In the genomic region with DNA sequence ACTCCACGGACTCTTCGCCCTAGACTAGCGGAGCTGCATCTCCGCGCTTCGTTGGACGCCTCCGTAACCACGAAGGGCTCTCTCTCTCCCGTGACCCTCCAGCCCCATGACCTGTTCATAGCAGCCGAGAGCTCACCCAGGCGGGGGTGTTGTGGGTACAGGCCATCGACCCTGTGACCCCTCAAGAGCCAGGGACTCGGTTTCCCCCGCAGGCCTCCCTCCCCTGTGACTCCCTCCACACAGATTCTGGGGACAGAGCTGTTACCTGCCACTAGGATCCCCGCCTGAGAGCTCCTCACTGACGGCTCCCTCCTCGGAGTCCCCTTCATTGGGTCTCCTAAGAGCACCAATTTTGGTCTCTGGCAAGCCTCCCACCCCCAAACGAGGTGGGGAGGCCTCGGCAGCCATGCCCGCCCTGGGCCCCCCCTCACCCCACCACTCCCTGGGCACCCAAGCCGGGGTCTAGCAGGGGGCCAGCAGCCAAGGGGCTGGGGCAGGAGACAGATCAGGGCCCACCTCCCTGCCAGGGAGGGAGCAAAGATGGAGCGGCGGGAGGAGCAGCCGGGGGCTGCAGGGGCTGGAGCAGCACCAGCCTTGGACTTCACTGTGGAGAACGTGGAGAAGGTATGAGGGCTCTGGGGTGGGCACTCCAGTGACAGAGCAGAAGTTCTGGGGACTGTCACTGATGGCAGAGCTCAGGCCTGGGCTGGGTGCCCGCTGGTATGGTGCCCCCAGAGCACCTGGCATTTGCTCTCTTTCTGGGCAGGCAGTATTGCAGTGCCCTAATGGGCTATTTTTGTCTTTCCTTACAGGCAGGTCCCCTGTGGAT, we compare ENCODE assay signal across 8 cellular contexts. TPM values are rescaled to one million over a fixed set of nuclear protein-coding genes. Genes with fewer than 3 reads are reported as not detected.
DNase-seq lines count a peak whose midpoint lies in the region; ATAC-seq and TF ChIP-seq lines count a peak whose summit lies in the region.

No MANE protein-coding gene starts in this region.

- TF ChIP-seq CTCF in BE2C (IDR thresholded peaks at IDR 0.05; ENCODE audit: low read depth, low read length) (no peak), cardiac muscle cell (IDR thresholded peaks at IDR 0.05; ENCODE audit: low read depth, low read length) (no peak)

- H3K4me3 ChIP-seq in BE2C (ENCODE audit: low read depth, low read length), result peak overlapping the region; percentile 80
- peak overlapping the region; percentile 56 for H3K4me3 ChIP-seq in cardiac muscle cell
- H3K4me3 ChIP-seq in skeletal muscle cell (ENCODE audit: low read depth, low read length), result peak overlapping the region; percentile 87

- H3K4me1 ChIP-seq in BE2C (no peaks in the 10 kb centered on the region), cardiac muscle cell (ENCODE audit: low read depth) (peaks cover 12% of the 10 kb centered on the region)

- H3K36me3 Mint-ChIP-seq in activated CD4-positive, alpha-beta memory T cell treated with anti-CD3 and anti-CD28 coated beads, Interleukin-2, amount 10 ng/mL, durations not matched to agents 7 days and 5 days (ENCODE audit: low read depth), result peaks cover 13% of the 10 kb centered on the region

- H3K27me3 Mint-ChIP-seq in activated CD4-positive, alpha-beta memory T cell treated with anti-CD3 and anti-CD28 coated beads, Interleukin-2, amount 10 ng/mL, durations not matched to agents 7 days and 5 days, result no peaks in the 10 kb centered on the region

- peaks cover 44% of the 10 kb centered on the region for H3K4me1 Mint-ChIP-seq in activated CD4-positive, alpha-beta memory T cell treated with anti-CD3 and anti-CD28 coated beads, Interleukin-2, amount 10 ng/mL, durations not matched to agents 7 days and 5 days

- DNase-seq in BE2C, result no peak
- peak; percentile 35 for DNase-seq in activated CD4-positive, alpha-beta memory T cell treated with anti-CD3 and anti-CD28 coated beads, Interleukin-2, amount 10 ng/mL, durations not matched to agents 7 days and 5 days
- DNase-seq in cardiac muscle cell (ENCODE audit: low read depth in 1 of 2, low spot score in 1 of 2), result no peak
- no peak for DNase-seq in skeletal muscle cell (ENCODE audit: low read depth)
- DNase-seq in kidney glomerular epithelial cell (lab: John Stamatoyannopoulos, UW), result no peak

- CTCF ChIA-PET in activated CD4-positive, alpha-beta memory T cell treated with anti-CD3 and anti-CD28 coated beads, Interleukin-2, amount 10 ng/mL, durations not matched to agents 7 days and 5 days (lab: Charles Lee), result interaction anchor here (0.8 to 5.6 kb wide), 8 partner anchors 12 to 297 kb away, joined by 3 to 102 read pairs (median 5); a partner anchor contains a TSS

- peak overlapping the region; percentile 88 for H3K27ac Mint-ChIP-seq in activated CD4-positive, alpha-beta memory T cell treated with anti-CD3 and anti-CD28 coated beads, Interleukin-2, amount 10 ng/mL, durations not matched to agents 7 days and 5 days

- H3K9me3 ChIP-seq in BE2C (no peaks in the 10 kb centered on the region), cardiac muscle cell (ENCODE audit: low read depth) (no peaks in the 10 kb centered on the region)

- H3K27me3 ChIP-seq in BE2C (no peaks in the 10 kb centered on the region), cardiac muscle cell (no peaks in the 10 kb centered on the region)

- POLR2A ChIA-PET in activated CD4-positive, alpha-beta memory T cell treated with anti-CD3 and anti-CD28 coated beads, Interleukin-2, amount 10 ng/mL, durations not matched to agents 7 days and 5 days (lab: Charles Lee), result interaction anchor here (0.9 to 3.1 kb wide), 14 partner anchors 8 to 684 kb away, joined by 3 to 25 read pairs (median 5); a partner anchor contains a TSS

- H3K4me3 Mint-ChIP-seq in activated CD4-positive, alpha-beta memory T cell treated with anti-CD3 and anti-CD28 coated beads, Interleukin-2, amount 10 ng/mL, durations not matched to agents 7 days and 5 days, result peak overlapping the region; percentile 89

- H3K36me3 ChIP-seq in BE2C (no peaks in the 10 kb centered on the region; the same call in 1 of the 2 replicates), cardiac muscle cell (no peaks in the 10 kb centered on the region)

- H3K27ac ChIP-seq in cardiac muscle cell, result peak overlapping the region; percentile 99

- ATAC-seq in HG02571 (IDR thresholded peaks at IDR 0.05; ENCODE audit: unreplicated experiment) (peak; percentile 18), HG02763 (IDR thresholded peaks at IDR 0.05; ENCODE audit: unreplicated experiment) (no peak), HG02981 (IDR thresholded peaks at IDR 0.05; ENCODE audit: unreplicated experiment) (no peak)

- H3K9me3 Mint-ChIP-seq in activated CD4-positive, alpha-beta memory T cell treated with anti-CD3 and anti-CD28 coated beads, Interleukin-2, amount 10 ng/mL, durations not matched to agents 7 days and 5 days, result no peaks in the 10 kb centered on the region

RNA-seq across cellular contexts. Expression of a gene that starts 0.5 kb away (rescaled TPM):
- 17.4 TPM for polyA plus RNA-seq in BE2C (2012; ENCODE audit: insufficient read depth, insufficient read length, low read depth)
- total RNA-seq in activated CD4-positive, alpha-beta memory T cell treated with anti-CD3 and anti-CD28 coated beads, Interleukin-2, amount 10 ng/mL, durations not matched to agents 7 days and 5 days, result 10 to 100 TPM; 21.5 to 23.5 TPM
- total RNA-seq in cardiac muscle cell, result 26.2 and 29.2 TPM in 2 replicates
- polyA plus RNA-seq in cardiac muscle cell, result 27.9 and 28.6 TPM in 2 replicates

RNA-seq across cellular contexts. Expression of a gene that starts 13.7 kb away (rescaled TPM):
- not detected for polyA plus RNA-seq in BE2C (2012; ENCODE audit: insufficient read depth, insufficient read length, low read depth)
- total RNA-seq in activated CD4-positive, alpha-beta memory T cell treated with anti-CD3 and anti-CD28 coated beads, Interleukin-2, amount 10 ng/mL, durations not matched to agents 7 days and 5 days, result under 1 TPM; 0.20 to 0.23 TPM
- total RNA-seq in cardiac muscle cell, result 26.2 and 29.8 TPM in 2 replicates
- 50.5 and 60.4 TPM in 2 replicates for polyA plus RNA-seq in cardiac muscle cell

RNA-seq across cellular contexts. Expression of a gene that starts 22.5 kb away (rescaled TPM):
- polyA plus RNA-seq in BE2C (2012; ENCODE audit: insufficient read depth, insufficient read length, low read depth), result 116 TPM
- 10 to 100 TPM; 18.0 to 19.2 TPM for total RNA-seq in activated CD4-positive, alpha-beta memory T cell treated with anti-CD3 and anti-CD28 coated beads, Interleukin-2, amount 10 ng/mL, durations not matched to agents 7 days and 5 days
- 17.1 and 20.7 TPM in 2 replicates for total RNA-seq in cardiac muscle cell
- 21.5 and 38.6 TPM in 2 replicates for polyA plus RNA-seq in cardiac muscle cell

RNA-seq across cellular contexts. Expression of a gene that starts 27.5 kb away (rescaled TPM):
- 402 TPM for polyA plus RNA-seq in BE2C (2012; ENCODE audit: insufficient read depth, insufficient read length, low read depth)
- total RNA-seq in activated CD4-positive, alpha-beta memory T cell treated with anti-CD3 and anti-CD28 coated beads, Interleukin-2, amount 10 ng/mL, durations not matched to agents 7 days and 5 days, result 100 to 1,000 TPM; 121 TPM
- 87.5 and 171 TPM in 2 replicates for total RNA-seq in cardiac muscle cell
- 263 and 316 TPM in 2 replicates for polyA plus RNA-seq in cardiac muscle cell

RNA-seq across cellular contexts. Expression of a gene that starts 31.7 kb away (rescaled TPM):
- polyA plus RNA-seq in BE2C (2012; ENCODE audit: insufficient read depth, insufficient read length, low read depth), result 49.7 TPM
- total RNA-seq in activated CD4-positive, alpha-beta memory T cell treated with anti-CD3 and anti-CD28 coated beads, Interleukin-2, amount 10 ng/mL, durations not matched to agents 7 days and 5 days, result 10 to 100 TPM; 13.0 to 15.5 TPM
- 81.6 and 83.3 TPM in 2 replicates for total RNA-seq in cardiac muscle cell
- polyA plus RNA-seq in cardiac muscle cell, result 97.4 and 97.6 TPM in 2 replicates

Comparison
In these comparisons a context has a peak if more than half of its experiments do, and no peak if none do; other contexts are left out.
1. RNA of a gene that starts 13.7 kb away (total RNA-seq): 26.2 to 29.8 TPM in cardiac muscle cell; 0.20 to 0.23 TPM in activated CD4-positive, alpha-beta memory T cell treated with anti-CD3 and anti-CD28 coated beads, Interleukin-2, amount 10 ng/mL, durations not matched to agents 7 days and 5 days; every median in the first group is over 10 times any median in the second.
2. Peak in every context shown above with its lines, with median percentiles within 50 percentile points of each other: H3K4me3 ChIP-seq.